8 cellular contexts compared by ENCODE assay signal in genomic region chr16:67720236-67720635, GRCh38. TPM values are rescaled to one million over a fixed set of nuclear protein-coding genes. Genes with fewer than 3 reads are reported as not detected.
DNase-seq lines count a peak whose midpoint lies in the region; ATAC-seq, FAIRE-seq and TF ChIP-seq lines count a peak whose summit lies in the region.

No MANE protein-coding gene starts in this region.

- H3K9me3 Mint-ChIP-seq in T-cell = no peaks in the 10 kb centered on the region

- DNase-seq in GM12891 (ENCODE audit: insufficient read length, low spot score) (no peak), T-cell (no peak), fibroblast of the aortic adventitia (ENCODE audit: low read depth) (no peak), skeletal muscle cell (ENCODE audit: low read depth) (no peak), NCI-H1436 (lab: John Stamatoyannopoulos, UW) (no peak), NCI-H2081 treated with DMSO at 0.1 percent for 48 hours (lab: John Stamatoyannopoulos, UW) (no peak)

- H3K27me3 Mint-ChIP-seq in T-cell = no peaks in the 10 kb centered on the region

- peaks cover 10% of the 10 kb centered on the region for H3K36me3 Mint-ChIP-seq in T-cell

- FAIRE-seq in GM12891 (lab: Jason Lieb, UNC) = no peak

- TF ChIP-seq POLR2A in GM12891 (IDR thresholded peaks at IDR 0.05; ENCODE audit: low read depth, low read length) = no peak

- ATAC-seq in T-cell (replicated peaks in 1 of 4) = no peak
- no peak for ATAC-seq in GM21447 (IDR thresholded peaks at IDR 0.05; ENCODE audit: unreplicated experiment)
- ATAC-seq in HG02840 (IDR thresholded peaks at IDR 0.05; ENCODE audit: low FRiP score, unreplicated experiment) = no peak

- peaks cover 34 to 47% (median 35%) of the 10 kb centered on the region in 3 donors for H3K4me1 Mint-ChIP-seq in T-cell

- TF ChIP-seq CTCF in fibroblast of the aortic adventitia (IDR thresholded peaks at IDR 0.05; ENCODE audit: insufficient read depth, low read length) = no peak

- peak overlapping the region; percentile 88 for H3K4me3 ChIP-seq in fibroblast of the aortic adventitia (ENCODE audit: low read depth, low read length)
- H3K4me3 ChIP-seq in skeletal muscle cell (ENCODE audit: low read depth, low read length) = peak overlapping the region; percentile 87

- CTCF ChIA-PET in T-cell (lab: Charles Lee) = interaction anchor here in 1 of 2 donors (2.0 kb wide), 1 partner anchor 199 kb away, joined by 10 read pairs; no protein-coding TSS in a partner anchor

- POLR2A ChIA-PET in T-cell (lab: Charles Lee) = no interaction called here

- peak overlapping the region; percentile 95 to 99 (median 96) for H3K4me3 Mint-ChIP-seq in T-cell

- H3K27ac Mint-ChIP-seq in T-cell = peak overlapping the region; percentile 99 to 100

TF ChIP-seq in GM12891, 5 proteins besides CTCF, POLR2A, EP300 and RAD21:
- TF ChIP-seq POU2F2 (IDR thresholded peaks at IDR 0.05; ENCODE audit: low read depth, low read length) (no peak), PAX5 (IDR thresholded peaks at IDR 0.05; ENCODE audit: insufficient read depth, low read length, severe bottlenecking) (no peak), TAF1 (IDR thresholded peaks at IDR 0.05; ENCODE audit: low read depth, low read length) (no peak), POLR2AphosphoS5 (IDR thresholded peaks at IDR 0.05; ENCODE audit: low read depth, low read length) (0 out of 2 replicates have a peak, but pooled peaks have one; percentile 0), SPI1 (IDR thresholded peaks at IDR 0.05; ENCODE audit: low read depth, low read length) (no peak)

RNA-seq across cellular contexts. Expression of gene GFOD2, which starts 1.1 kb away (rescaled TPM):
- 4.9 TPM for polyA plus RNA-seq in GM12891 (2012; ENCODE audit: low read depth, missing spikeins)
- total RNA-seq in T-cell (10 to 100 TPM in 4 of 5 donors, 1 to 10 TPM in 1; 8.5 to 23.2 (median 16.7) TPM), fibroblast of the aortic adventitia (ENCODE audit: low replicate concordance) (11.9 and 14.1 TPM in 2 replicates)

RNA-seq across cellular contexts. Expression of gene C16orf86, which starts 53.6 kb away (rescaled TPM):
- polyA plus RNA-seq in GM12891 (2012; ENCODE audit: low read depth, missing spikeins) = 3.1 TPM
- total RNA-seq in T-cell (1 to 10 TPM; 1.9 to 6.7 (median 5.4) TPM), fibroblast of the aortic adventitia (ENCODE audit: low replicate concordance) (3.3 and 14.8 TPM in 2 replicates)

RNA-seq across cellular contexts. Expression of gene ENKD1, which starts 53.7 kb away (rescaled TPM):
- 5.9 TPM for polyA plus RNA-seq in GM12891 (2012; ENCODE audit: low read depth, missing spikeins)
- total RNA-seq in T-cell (10 to 100 TPM in 3 of 5 donors, 1 to 10 TPM in 2; 4.2 to 12.1 (median 10.1) TPM), fibroblast of the aortic adventitia (ENCODE audit: low replicate concordance) (14.1 and 19.2 TPM in 2 replicates)

RNA-seq across cellular contexts. Expression of gene PARD6A, which starts 59.5 kb away (rescaled TPM):
- polyA plus RNA-seq in GM12891 (2012; ENCODE audit: low read depth, missing spikeins) = 2.4 TPM
- total RNA-seq in T-cell (10 to 100 TPM in 1 of 5 donors, 1 to 10 TPM in 4; 2.9 to 10.6 (median 7.6) TPM), fibroblast of the aortic adventitia (ENCODE audit: low replicate concordance) (1.4 TPM in 1 of 2 replicates, not detected in the other)
